ENCODE assay signal across 8 cellular contexts in the genomic region with DNA sequence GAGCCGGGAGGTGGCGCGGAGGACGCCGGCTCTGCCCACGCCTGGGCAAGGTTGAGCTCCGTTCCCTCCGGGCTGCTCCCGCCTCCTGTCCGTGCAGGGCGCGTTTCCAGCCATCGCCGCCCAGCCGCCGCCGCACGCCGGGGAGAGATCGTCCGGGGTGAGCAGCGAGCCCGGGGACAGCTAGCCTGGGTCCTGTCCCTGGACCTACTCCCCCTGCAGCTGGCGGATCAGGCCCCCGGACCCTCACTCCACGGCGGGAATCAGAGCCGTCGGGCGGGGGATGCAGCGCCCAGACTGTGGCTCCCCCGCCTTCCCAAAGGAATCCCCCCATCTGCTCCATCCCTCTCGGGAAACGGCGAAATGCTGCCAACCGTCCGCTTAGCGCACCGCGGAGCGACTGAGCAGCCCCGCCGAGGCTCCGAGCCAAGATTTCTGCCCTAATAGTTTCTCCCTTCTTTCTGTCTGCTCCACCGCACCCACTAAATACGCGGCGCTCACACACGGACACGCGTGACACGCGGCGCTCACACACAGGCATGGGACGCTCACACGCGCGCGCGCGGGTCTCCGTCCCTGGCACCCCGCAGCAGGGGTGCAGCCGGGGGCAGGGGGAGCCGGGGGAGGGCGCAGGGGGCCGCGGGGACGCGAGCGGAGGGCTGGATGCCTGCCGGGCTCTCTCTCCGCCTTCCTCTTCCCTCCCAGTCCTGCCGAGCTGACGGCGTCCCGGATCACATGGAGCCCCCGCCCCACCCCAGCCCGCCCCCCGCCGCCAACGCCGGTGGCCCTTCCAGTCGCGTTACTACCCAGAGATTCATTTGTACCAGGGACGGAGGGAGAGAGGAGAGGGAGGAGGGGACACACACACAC. TPM values are rescaled to one million over a fixed set of nuclear protein-coding genes. Genes with fewer than 3 reads are reported as not detected.
DNase-seq lines count a peak whose midpoint lies in the region; ATAC-seq, FAIRE-seq and TF ChIP-seq lines count a peak whose summit lies in the region.

Gene KCNJ5 (plus strand): TSS at position 814 of the 867 bp plus-strand sequence. CDS start 19,918 bp downstream, outside the sequence.

- 1% methylated on average over 66 of the region's 86 CpGs for WGBS in smooth muscle cell (ENCODE audit: low lambda C conversion rate)

- H3K9me3 ChIP-seq in BE2C, result no peaks in the 10 kb centered on the region
- no peaks in the 10 kb centered on the region for H3K9me3 ChIP-seq in astrocyte (ENCODE audit: insufficient read depth, low read depth, low read length)
- no peaks in the 10 kb centered on the region for H3K9me3 ChIP-seq in iPS-18c (ENCODE audit: control insufficient read depth, insufficient read depth, low read length)
- no peaks in the 10 kb centered on the region for H3K9me3 ChIP-seq in smooth muscle cell (replicated peaks; ENCODE audit: low read depth)

- peak within 1 kb of the TSS; percentile 84 for H3K4me3 Mint-ChIP-seq in astrocyte (ENCODE audit: unreplicated experiment)

- H3K27ac ChIP-seq in astrocyte (ENCODE audit: low read depth, low read length), result no peak within 1 kb of the TSS
- H3K27ac ChIP-seq in smooth muscle cell (ENCODE audit: low read depth), result no peak within 1 kb of the TSS

- peaks cover 52% of the 10 kb centered on the region for H3K27me3 ChIP-seq in BE2C
- peaks cover 33% of the 10 kb centered on the region for H3K27me3 ChIP-seq in astrocyte (ENCODE audit: insufficient read depth, low read length)
- H3K27me3 ChIP-seq in smooth muscle cell (ENCODE audit: low read depth), result peaks cover 69% of the 10 kb centered on the region

- H3K27me3 Mint-ChIP-seq in astrocyte (ENCODE audit: low read depth, unreplicated experiment), result peaks cover 42% of the 10 kb centered on the region

- ATAC-seq in HG02852 (IDR thresholded peaks at IDR 0.05; ENCODE audit: unreplicated experiment) (no peak), GM19023 (IDR thresholded peaks at IDR 0.05; ENCODE audit: unreplicated experiment) (no peak), HG03097 (IDR thresholded peaks at IDR 0.05; ENCODE audit: low FRiP score, unreplicated experiment) (no peak)

- no peak for TF ChIP-seq CTCF in BE2C (IDR thresholded peaks at IDR 0.05; ENCODE audit: low read depth, low read length)
- TF ChIP-seq CTCF in astrocyte (IDR thresholded peaks at IDR 0.05; ENCODE audit: insufficient read depth, low read depth, low read length), result no peak
- no peak for TF ChIP-seq CTCF in smooth muscle cell (IDR thresholded peaks at IDR 0.05; ENCODE audit: borderline replicate concordance, insufficient read depth, poor library complexity, severe bottlenecking)

- no peaks in the 10 kb centered on the region for H3K9me3 Mint-ChIP-seq in astrocyte (ENCODE audit: unreplicated experiment)

- DNase-seq in BE2C, result peak; percentile 28
- peak; percentile 57 for DNase-seq in NCI-H1092 (lab: John Stamatoyannopoulos, UW)
- no peak for DNase-seq in astrocyte (ENCODE audit: low read depth)
- DNase-seq in smooth muscle cell (lab: John Stamatoyannopoulos, UW; ENCODE audit: unreplicated experiment), result no peak

- H3K4me1 Mint-ChIP-seq in astrocyte (ENCODE audit: low read depth, unreplicated experiment), result peaks cover 8% of the 10 kb centered on the region

- H3K36me3 ChIP-seq in BE2C (no peaks in the 10 kb centered on the region), astrocyte (ENCODE audit: insufficient read depth, low read length) (no peaks in the 10 kb centered on the region), smooth muscle cell (ENCODE audit: low read depth) (no peaks in the 10 kb centered on the region)

- FAIRE-seq in astrocyte (lab: Jason Lieb, UNC), result no peak

- H3K4me3 ChIP-seq in BE2C (ENCODE audit: low read depth, low read length), result peak within 1 kb of the TSS; percentile 29
- peak within 1 kb of the TSS; percentile 58 for H3K4me3 ChIP-seq in astrocyte (ENCODE audit: insufficient read depth, low read depth, low read length)
- peak within 1 kb of the TSS; percentile 55 for H3K4me3 ChIP-seq in iPS-18c (ENCODE audit: insufficient read depth, low read depth, low read length)
- peak within 1 kb of the TSS; percentile 57 for H3K4me3 ChIP-seq in smooth muscle cell

- H3K79me2 ChIP-seq in astrocyte (ENCODE audit: insufficient read depth, low read length) (no peaks in the 10 kb centered on the region), smooth muscle cell (ENCODE audit: low read depth) (no peaks in the 10 kb centered on the region)

- H4K20me1 ChIP-seq in astrocyte (ENCODE audit: insufficient read depth, low read length) (no peaks in the 10 kb centered on the region), smooth muscle cell (ENCODE audit: low read depth) (no peaks in the 10 kb centered on the region)

- H3K4me2 ChIP-seq in astrocyte (ENCODE audit: low read length) (peak within 1 kb of the TSS; percentile 92), smooth muscle cell (peak within 1 kb of the TSS; percentile 99)

- H3K9ac ChIP-seq in astrocyte (ENCODE audit: low read length) (peak within 1 kb of the TSS; percentile 55), smooth muscle cell (ENCODE audit: low read depth) (no peak within 1 kb of the TSS)

- no peaks in the 10 kb centered on the region for H3F3A ChIP-seq in smooth muscle cell (ENCODE audit: low read depth)

- peak within 1 kb of the TSS; percentile 31 for H3K27ac Mint-ChIP-seq in astrocyte (ENCODE audit: unreplicated experiment)

- H3K36me3 Mint-ChIP-seq in astrocyte (ENCODE audit: low read depth, unreplicated experiment), result no peaks in the 10 kb centered on the region

- H3K4me1 ChIP-seq in BE2C (no peaks in the 10 kb centered on the region; the same call in 1 of the 2 replicates), astrocyte (ENCODE audit: insufficient read depth, low read length) (peaks cover 8% of the 10 kb centered on the region), smooth muscle cell (ENCODE audit: low read depth) (peaks cover 28% of the 10 kb centered on the region)

- H2AFZ ChIP-seq in astrocyte (ENCODE audit: low read depth, low read length) (peak within 1 kb of the TSS; percentile 83), smooth muscle cell (ENCODE audit: low read depth) (peak within 1 kb of the TSS; percentile 87)

RNA-seq across cellular contexts. Expression of gene KCNJ5, which starts in this region (rescaled TPM):
- not detected for polyA plus RNA-seq in BE2C (2012; ENCODE audit: insufficient read depth, insufficient read length, low read depth)
- total RNA-seq in astrocyte (1.4 TPM in 2 replicates), smooth muscle cell (not detected in 2 replicates)
- 0.05 and 0.11 TPM in 2 replicates for polyA plus RNA-seq in smooth muscle cell

Comparison
In these comparisons a context has a peak if more than half of its experiments do, and no peak if none do; other contexts are left out.
1. DNase-seq: peak in BE2C (single experiment) and NCI-H1092 (single experiment); none in astrocyte (single experiment) and smooth muscle cell (single experiment).
2. Peak in every context shown above with its lines, with median percentiles within 50 percentile points of each other: H3K4me3 ChIP-seq.